ENCODE assay signal across 8 cellular contexts in the genomic region with DNA sequence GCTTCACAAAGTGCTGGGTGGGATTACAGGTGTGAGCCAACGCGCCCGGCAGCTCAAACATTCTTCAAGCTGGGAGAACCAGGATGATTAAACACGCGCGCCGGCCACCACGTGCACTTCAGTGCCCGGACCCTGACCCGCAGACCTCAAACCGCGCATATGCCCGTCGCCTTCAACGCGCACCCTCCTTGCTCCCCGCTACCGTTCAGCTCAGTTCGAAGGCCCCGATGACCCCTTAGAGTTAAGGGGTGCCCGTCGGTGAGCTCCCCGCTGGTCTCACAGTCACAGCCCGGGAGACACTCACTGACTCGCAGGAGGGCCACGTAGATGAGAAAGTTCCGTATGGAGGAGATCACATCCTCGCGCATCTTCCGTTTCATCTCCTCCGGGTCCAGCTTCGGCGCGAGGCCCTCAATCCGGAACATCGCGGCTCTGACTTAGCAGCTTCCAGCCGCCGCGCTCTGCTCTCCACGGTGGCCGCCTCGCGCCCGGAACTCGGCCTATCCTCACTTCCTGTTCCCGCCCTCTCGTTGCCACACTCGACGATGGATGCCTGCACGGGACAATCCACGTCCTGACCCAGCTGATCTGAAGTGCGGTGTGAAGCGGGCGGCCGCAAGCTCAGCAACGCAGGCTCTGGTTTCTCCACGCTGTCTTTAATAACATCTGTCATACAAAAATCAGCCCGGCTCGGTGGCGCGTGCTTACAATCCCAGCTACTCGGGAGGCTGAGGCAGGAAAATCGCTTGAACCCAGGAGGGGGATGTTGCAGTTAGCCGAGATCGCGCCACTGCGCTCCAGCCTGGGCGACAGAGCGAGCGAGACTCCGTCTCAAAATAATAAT. TPM values are rescaled to one million over a fixed set of nuclear protein-coding genes. Genes with fewer than 3 reads are reported as not detected.
A peak's percentile ranks its signal among the peaks of the same experiment; 100 is the strongest.
DNase-seq lines count a peak whose midpoint lies in the region; ATAC-seq and TF ChIP-seq lines count a peak whose summit lies in the region.

TSS of gene TOMM5 (minus strand) at position 490 of the 844 bp plus-strand sequence. CDS start at position 425, 65 bp downstream.

- CTCF ChIA-PET in GM10248 (lab: Yijun Ruan, JAX), result interaction anchor here (0.8 to 10.0 kb wide), 10 partner anchors 9 to 177 kb away, joined by 3 to 71 read pairs (median 3); partner anchors contain the start of gene FBXO10

- DNase-seq in GM10248 (ENCODE audit: extremely low spot score) (peak; percentile 90), NCI-H1092 treated with DMSO at 0.1 percent for 48 hours (lab: John Stamatoyannopoulos, UW) (peak; percentile 93), SKM-1 (lab: John Stamatoyannopoulos, UW; ENCODE audit: unreplicated experiment) (peak; percentile 74), glomerular visceral epithelial cell (ENCODE audit: extremely low spot score) (peak; percentile 92), omental fat pad (ENCODE audit: low spot score) (peak; percentile 88), testis (peak; percentile 96)
- DNase-seq in activated naive CD4-positive, alpha-beta T cell treated with anti-CD3 and anti-CD28 coated beads, Interleukin-2, amount 50 U/mL, for 72 hours (ENCODE audit: low spot score in 2 of 2), result peak; percentile 85 to 91

- H3K4me3 ChIP-seq in testis, result peak within 1 kb of the TSS; percentile 92

- TF ChIP-seq POLR2A in testis (IDR thresholded peaks at IDR 0.05), result peak; percentile 4

- no peak for TF ChIP-seq CTCF in GM10248 (IDR thresholded peaks at IDR 0.05; ENCODE audit: control extremely low read depth, extremely low read depth, low read depth, missing control alignments)
- TF ChIP-seq CTCF in omental fat pad (IDR thresholded peaks at IDR 0.05), result no peak
- no peak for TF ChIP-seq CTCF in testis (IDR thresholded peaks at IDR 0.05)

- H3K27me3 ChIP-seq in testis, result no peaks in the 10 kb centered on the region

- no peaks in the 10 kb centered on the region for H3K9me3 ChIP-seq in testis

- H3K27ac ChIP-seq in testis, result peak within 1 kb of the TSS; percentile 75 to 78

- H3K9me3 Mint-ChIP-seq in activated naive CD4-positive, alpha-beta T cell treated with anti-CD3 and anti-CD28 coated beads, Interleukin-2, amount 50 U/mL, for 72 hours, result no peaks in the 10 kb centered on the region

- WGBS in testis, 2 donors, result 0 to 2% methylated on average over 14 to 72 of the region's 72 CpGs

- peaks cover 19 to 27% of the 10 kb centered on the region in 2 donors for H3K36me3 Mint-ChIP-seq in activated naive CD4-positive, alpha-beta T cell treated with anti-CD3 and anti-CD28 coated beads, Interleukin-2, amount 50 U/mL, for 72 hours

- POLR2A ChIA-PET in GM10248 (lab: Yijun Ruan, JAX), result interaction anchor here (0.5 to 1.2 kb wide), 8 partner anchors 8 to 513 kb away, joined by 3 to 8 read pairs (median 3); partner anchors contain the start of gene FBXO10

- peaks cover 6% of the 10 kb centered on the region for H3K4me1 ChIP-seq in testis

- H3K27ac Mint-ChIP-seq in activated naive CD4-positive, alpha-beta T cell treated with anti-CD3 and anti-CD28 coated beads, Interleukin-2, amount 50 U/mL, for 72 hours, result peak within 1 kb of the TSS; percentile 98 to 100

- no peaks in the 10 kb centered on the region for H3K36me3 ChIP-seq in testis (ENCODE audit: low read depth, missing control alignments)

- intact Hi-C loops in testis (cut with DNase I; ENCODE audit: low total_unique reads), result no loop called here

- ATAC-seq in HG02623 (IDR thresholded peaks at IDR 0.05; ENCODE audit: unreplicated experiment) (peak; percentile 84), omental fat pad (ENCODE audit: low FRiP score) (peak; percentile 97)
- peak; percentile 98 to 99 for ATAC-seq in activated naive CD4-positive, alpha-beta T cell treated with anti-CD3 and anti-CD28 coated beads, Interleukin-2, amount 50 U/mL, for 72 hours

RNA-seq across cellular contexts. Expression of gene TOMM5, which starts in this region (rescaled TPM):
- 100 to 1,000 TPM in 1 of 2 donors, 10 to 100 TPM in 1; 76.4 to 123 TPM for total RNA-seq in activated naive CD4-positive, alpha-beta T cell treated with anti-CD3 and anti-CD28 coated beads, Interleukin-2, amount 50 U/mL, for 72 hours
- total RNA-seq in omental fat pad (100 to 1,000 TPM in 1 of 4 donors, 10 to 100 TPM in 3; 91.1 to 151 (median 97.9) TPM), testis (100 to 1,000 TPM in 1 of 2 donors, 10 to 100 TPM in 1; 96.5 to 113 TPM)
- polyA plus RNA-seq in testis (ENCODE audit: insufficient read depth, low read depth, low replicate concordance), result 126 TPM

Comparison
In these comparisons a context has a peak if more than half of its experiments do, and no peak if none do; other contexts are left out.
1. Peak in every context shown above with its lines: DNase-seq, ATAC-seq, H3K4me3 ChIP-seq and H3K27ac ChIP-seq.